6 cellular contexts compared by ENCODE assay signal in the genomic region with DNA sequence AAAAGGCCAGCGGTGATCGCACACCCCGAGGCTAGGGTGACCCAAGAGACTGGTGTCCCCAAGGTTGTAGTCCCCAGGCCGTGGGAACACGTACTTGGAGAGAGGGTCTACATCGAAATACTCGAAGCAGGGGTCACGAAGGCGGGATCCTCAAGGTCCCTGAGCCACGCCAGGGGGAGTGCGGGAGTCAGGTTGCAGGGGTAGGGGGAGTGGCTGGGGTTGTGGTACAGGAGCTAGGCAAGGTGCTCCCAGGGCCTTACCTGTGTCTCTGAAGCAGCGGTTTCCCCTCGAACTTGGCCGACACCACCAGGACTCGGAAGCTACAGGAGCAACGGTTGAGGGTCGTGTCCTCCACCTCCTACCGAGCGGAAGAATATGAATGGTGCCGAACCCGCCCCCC. TPM values are rescaled to one million over a fixed set of nuclear protein-coding genes. Genes with fewer than 3 reads are reported as not detected.
A peak's percentile ranks its signal among the peaks of the same experiment; 100 is the strongest.
DNase-seq lines count a peak whose midpoint lies in the region; ATAC-seq and TF ChIP-seq lines count a peak whose summit lies in the region.
"Not testable (repeated sequence)": the region's sequence is repeated elsewhere in the genome, so short reads cannot be mapped to it uniquely, and the experiment has no call there.

No MANE protein-coding gene starts in this region.

- TSS peak; percentile 75 for BruUV-seq in PC-3 (replicated peaks; lab: Mats Ljungman, UMichigan)

- H4K20me1 ChIP-seq in PC-3 (ENCODE audit: low read length) = not testable (repeated sequence)

- ATAC-seq in GM18505 (IDR thresholded peaks at IDR 0.05; ENCODE audit: unreplicated experiment) (peak; percentile 10), GM21526 (IDR thresholded peaks at IDR 0.05; ENCODE audit: low FRiP score, unreplicated experiment) (peak; percentile 24), HG02943 (IDR thresholded peaks at IDR 0.05; ENCODE audit: low read depth, unreplicated experiment) (peak; percentile 17), PC-3 (peak; percentile 27), natural killer cell (peak in 2 of 3 donors; percentile 0 to 1)
- peak; percentile 11 for ATAC-seq in central memory CD8-positive, alpha-beta T cell (replicated peaks; ENCODE audit: extremely low read depth, poor library complexity, severe bottlenecking)

- not testable (repeated sequence) for H3K79me2 ChIP-seq in PC-3 (ENCODE audit: low read length)

- not testable (repeated sequence) for TF ChIP-seq CTCF in PC-3 (conservative IDR thresholded peaks at IDR 0.05; ENCODE audit: low read depth, low read length); natural killer cell (IDR thresholded peaks at IDR 0.05)

- not testable (repeated sequence) for TF ChIP-seq POLR2A in GM18505 (IDR thresholded peaks at IDR 0.05; ENCODE audit: borderline replicate concordance, extremely low read depth, insufficient read depth, insufficient read length)

- H3K9me2 ChIP-seq in PC-3 (replicated peaks; ENCODE audit: low read length) = not testable (repeated sequence)

- CTCF ChIA-PET in PC-3 (lab: Charles Lee) = not testable (repeated sequence)

- not testable (repeated sequence) for H3K9me3 Mint-ChIP-seq in central memory CD8-positive, alpha-beta T cell; natural killer cell

- H3K9ac ChIP-seq in PC-3 (ENCODE audit: low read length) = not testable (repeated sequence)

- not testable (repeated sequence) for H3K36me3 Mint-ChIP-seq in central memory CD8-positive, alpha-beta T cell (ENCODE audit: insufficient read depth); natural killer cell

- intact Hi-C loops in PC-3 (cut with micrococcal nuclease); natural killer cell (cut with micrococcal nuclease): not testable (repeated sequence)

- not testable (repeated sequence) for DNase-seq in PC-3; central memory CD8-positive, alpha-beta T cell (ENCODE audit: low spot score in 2 of 2); natural killer cell

- H3K4me3 Mint-ChIP-seq in central memory CD8-positive, alpha-beta T cell; natural killer cell: not testable (repeated sequence)

- H3K27ac Mint-ChIP-seq in central memory CD8-positive, alpha-beta T cell (ENCODE audit: low read depth); natural killer cell: not testable (repeated sequence)

- H2AFZ ChIP-seq in PC-3 (ENCODE audit: low read length) = not testable (repeated sequence)

- POLR2A ChIA-PET in PC-3 (lab: Charles Lee; ENCODE audit: unreplicated experiment) = not testable (repeated sequence)

- H3K4me1 Mint-ChIP-seq in central memory CD8-positive, alpha-beta T cell; natural killer cell: not testable (repeated sequence)

- H3K9me3 ChIP-seq in PC-3 (ENCODE audit: low read length) = not testable (repeated sequence)

- H3K4me2 ChIP-seq in PC-3 (ENCODE audit: low read length) = not testable (repeated sequence)

- not testable (repeated sequence) for H3K4me1 ChIP-seq in PC-3 (ENCODE audit: insufficient read depth, low read length)

- H3F3A ChIP-seq in PC-3 (ENCODE audit: low read length, unreplicated experiment) = not testable (repeated sequence)

- not testable (repeated sequence) for H3K27me3 Mint-ChIP-seq in central memory CD8-positive, alpha-beta T cell; natural killer cell (ENCODE audit: low read depth in 2 of 2)

- not testable (repeated sequence) for H3K27me3 ChIP-seq in PC-3 (ENCODE audit: low read length)

- not testable (repeated sequence) for H3K36me3 ChIP-seq in PC-3 (ENCODE audit: low read depth, low read length)

- not testable (repeated sequence) for H3K4me3 ChIP-seq in PC-3 (ENCODE audit: low read length)

- H3K27ac ChIP-seq in PC-3 (ENCODE audit: low read length) = not testable (repeated sequence)

RNA-seq across cellular contexts. Expression of a gene that starts 0.4 kb away (rescaled TPM):
- total RNA-seq in PC-3 (2014; rRNA removed) = 143 and 162 TPM in 2 replicates
- total RNA-seq in natural killer cell = 10 to 100 TPM; 63.0 to 94.3 (median 70.6) TPM

RNA-seq across cellular contexts. Expression of a gene that starts 0.6 kb away (rescaled TPM):
- total RNA-seq in PC-3 (2014; rRNA removed) = 83.4 and 91.9 TPM in 2 replicates
- total RNA-seq in natural killer cell = 100 to 1,000 TPM in 2 of 3 donors, 10 to 100 TPM in 1; 78.1 to 132 (median 109) TPM

RNA-seq across cellular contexts. Expression of a gene that starts 6.0 kb away (rescaled TPM):
- total RNA-seq in PC-3 (2014; rRNA removed) (8.5 and 14.6 TPM in 2 replicates), natural killer cell (10 to 100 TPM; 15.9 to 27.1 (median 19.4) TPM)

RNA-seq across cellular contexts. Expression of a gene that starts 9.7 kb away (rescaled TPM):
- total RNA-seq in PC-3 (2014; rRNA removed) = 8.4 and 10.3 TPM in 2 replicates
- total RNA-seq in natural killer cell = 100 to 1,000 TPM; 699 to 926 (median 829) TPM

RNA-seq across cellular contexts. Expression of a gene that starts 55.2 kb away (rescaled TPM):
- total RNA-seq in PC-3 (2014; rRNA removed) (0.29 and 4.3 TPM in 2 replicates), natural killer cell (10 to 100 TPM; 17.0 to 43.5 (median 39.8) TPM)
